ENCODE assay signal across 8 cellular contexts in the genomic region with DNA sequence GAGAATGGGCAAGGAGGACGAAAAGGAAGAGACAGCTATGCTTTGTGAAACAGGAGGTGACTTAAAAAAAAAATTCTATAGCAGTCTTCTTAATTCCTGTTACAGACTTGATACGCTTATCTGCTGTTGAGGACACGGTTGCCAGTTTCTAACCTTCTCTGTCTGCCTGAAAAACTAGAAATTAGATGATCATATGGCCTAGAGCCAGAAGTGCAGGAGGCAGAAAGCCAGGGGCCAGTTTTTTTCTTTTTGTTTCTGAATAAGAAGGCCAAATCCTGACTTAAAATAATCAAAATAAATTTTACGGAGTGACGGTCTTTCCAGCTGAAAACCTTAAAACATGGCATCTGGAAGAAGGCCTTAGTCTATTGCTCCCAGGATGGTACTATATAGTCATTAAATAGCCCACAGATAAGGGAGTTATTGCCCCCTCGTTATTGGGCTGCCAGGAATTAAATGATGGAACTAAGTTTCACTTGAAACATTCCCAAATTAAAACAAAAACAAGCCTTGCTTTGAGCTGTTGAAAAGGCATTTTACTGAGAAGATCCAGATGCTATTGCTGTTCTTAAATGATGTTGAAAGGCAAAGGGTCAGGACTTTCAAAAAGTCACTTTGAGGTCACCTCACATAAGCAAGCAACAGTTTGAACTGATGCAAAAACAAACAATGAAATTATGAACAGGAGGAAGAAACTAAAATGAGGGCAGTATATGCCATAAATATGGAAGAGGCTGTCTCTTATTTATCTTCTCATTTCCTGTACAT. TPM values are rescaled to one million over a fixed set of nuclear protein-coding genes. Genes with fewer than 3 reads are reported as not detected.
DNase-seq lines count a peak whose midpoint lies in the region; ATAC-seq and TF ChIP-seq lines count a peak whose summit lies in the region.

No MANE protein-coding gene starts in this region.

- H3K27ac ChIP-seq in ACC112 (ENCODE audit: low read depth, low read length) (peak overlapping the region; percentile 20; the same call in 1 of the 2 replicates), caudate nucleus (ENCODE audit: low read depth, low read length) (peak overlapping the region; percentile 39)

- peak overlapping the region; percentile 78 for H3K4me3 ChIP-seq in ACC112 (ENCODE audit: low read depth, low read length)
- H3K4me3 ChIP-seq in mucosa of stomach (ENCODE audit: low read length): no peak overlapping the region

- H3K9ac ChIP-seq in mucosa of stomach (ENCODE audit: low read length): peak overlapping the region; percentile 68

- H2AFZ ChIP-seq in ACC112 (ENCODE audit: low read length, unreplicated experiment): peak overlapping the region; percentile 21

- H3K27me3 Mint-ChIP-seq in IgD-negative memory B cell: no peaks in the 10 kb centered on the region

- H3K4me1 Mint-ChIP-seq in IgD-negative memory B cell: peaks cover 18 to 26% (median 19%) of the 10 kb centered on the region in 3 donors

- DNase-seq in caudate nucleus (lab: John Stamatoyannopoulos, UW) (no peak), GM13977 (ENCODE audit: low spot score) (no peak), NCI-H1092 (lab: John Stamatoyannopoulos, UW) (no peak)

- peak overlapping the region in 2 of 3 donors; percentile 74 to 81 for H3K27ac Mint-ChIP-seq in IgD-negative memory B cell

- peaks cover 18% of the 10 kb centered on the region for H3K4me1 ChIP-seq in ACC112 (ENCODE audit: control insufficient read depth, insufficient read depth, low read length, unreplicated experiment)
- H3K4me1 ChIP-seq in mucosa of stomach (ENCODE audit: control insufficient read depth, insufficient read depth, low read length): peaks cover 15% of the 10 kb centered on the region

- ATAC-seq in GM18858 (IDR thresholded peaks at IDR 0.05; ENCODE audit: unreplicated experiment) (no peak), HG02973 (IDR thresholded peaks at IDR 0.05; ENCODE audit: unreplicated experiment) (no peak)

- peaks cover 7% of the 10 kb centered on the region for H3K36me3 ChIP-seq in ACC112 (ENCODE audit: insufficient read depth, low read length)
- no peaks in the 10 kb centered on the region for H3K36me3 ChIP-seq in mucosa of stomach (ENCODE audit: control insufficient read depth, insufficient read depth, low read length)

- H3K9me3 Mint-ChIP-seq in IgD-negative memory B cell: no peaks in the 10 kb centered on the region

- H3K79me2 ChIP-seq in ACC112 (ENCODE audit: control insufficient read depth, insufficient read depth, low read length, unreplicated experiment): peaks cover 44% of the 10 kb centered on the region

- H3K9me3 ChIP-seq in mucosa of stomach (ENCODE audit: control insufficient read depth, low read length): no peaks in the 10 kb centered on the region

- in situ Hi-C loops in GM13977 (cut with MboI; ENCODE audit: low pct_unique_long_range_greater_than_20kb, low sequenced_read_pairs, unreplicated experiment): no loop called here

- peaks cover 5% of the 10 kb centered on the region for H3K36me3 Mint-ChIP-seq in IgD-negative memory B cell

- no peaks in the 10 kb centered on the region for H3K27me3 ChIP-seq in ACC112 (ENCODE audit: insufficient read depth, low read length)
- H3K27me3 ChIP-seq in mucosa of stomach (ENCODE audit: control insufficient read depth, insufficient read depth, low read length): no peaks in the 10 kb centered on the region

- no peak for TF ChIP-seq CTCF in GM13977 (IDR thresholded peaks at IDR 0.05; ENCODE audit: extremely low read depth, insufficient read depth, missing control alignments)

- H3K4me3 Mint-ChIP-seq in IgD-negative memory B cell: peak overlapping the region; percentile 72 to 96 (median 82)

RNA-seq across cellular contexts. Expression of gene AMMECR1L, which starts 1.9 kb away (rescaled TPM):
- 6.7 TPM for polyA plus RNA-seq in IgD-negative memory B cell

RNA-seq across cellular contexts. Expression of gene POLR2D, which starts 29.7 kb away (rescaled TPM):
- 42.7 TPM for polyA plus RNA-seq in IgD-negative memory B cell
